ENCODE assay signal across 15 cellular contexts in genomic region chr7:28747854-28748253, GRCh38.
"Had no signal": no experiment of that assay in that cellular context is flagged by ENCODE, and none has a peak within 500 bp of the region (broad histone marks: within the 10 kb centered on the region; RNA-seq: fewer than 3 reads in every experiment).

No MANE protein-coding gene starts in this region.

- H3K27ac Mint-ChIP-seq: activated CD4-positive, alpha-beta T cell treated with anti-CD3 and anti-CD28 coated beads, Interleukin-2, amount 10 ng/mL, durations not matched to agents 7 days and 5 days; activated CD8-positive, alpha-beta T cell treated with anti-CD3 and anti-CD28 coated beads, Interleukin-2, amount 10 ng/mL, durations not matched to agents 7 days and 5 days; activated naive CD4-positive, alpha-beta T cell treated with anti-CD3 and anti-CD28 coated beads, Interleukin-2, amount 10 ng/mL, durations not matched to agents 7 days and 5 days; progenitor cell of endocrine pancreas had no signal

- H3K27ac ChIP-seq: epithelial cell of prostate, foreskin keratinocyte had no signal

- DNase-seq: activated CD4-positive, alpha-beta T cell treated with anti-CD3 and anti-CD28 coated beads, Interleukin-2, amount 10 ng/mL, durations not matched to agents 7 days and 5 days; activated CD8-positive, alpha-beta T cell treated with anti-CD3 and anti-CD28 coated beads, Interleukin-2, amount 10 ng/mL, durations not matched to agents 7 days and 5 days; activated effector memory CD4-positive, alpha-beta T cell treated with Interleukin-2 at 50 U/mL for 16 hours; activated naive CD4-positive, alpha-beta T cell treated with anti-CD3 and anti-CD28 coated beads, Interleukin-2, amount 10 ng/mL, durations not matched to agents 7 days and 5 days; activated T-cell treated with anti-CD3 and anti-CD28 coated beads, Interleukin-2, amount 50 U/mL, for 48 hours; midbrain; stimulated activated naive CD8-positive, alpha-beta T cell treated with anti-CD3 and anti-CD28 coated beads, Interleukin-15, Interleukin-2, amounts not matched to agents 100 U/mL and 50 U/mL, for 24 hours; T1000 had no signal

- H3K27me3 Mint-ChIP-seq: activated naive CD4-positive, alpha-beta T cell treated with anti-CD3 and anti-CD28 coated beads, Interleukin-2, amount 10 ng/mL, durations not matched to agents 7 days and 5 days had no signal

- H3K4me3 ChIP-seq: lung had no signal

- H3K4me1 Mint-ChIP-seq: activated CD4-positive, alpha-beta T cell treated with anti-CD3 and anti-CD28 coated beads, Interleukin-2, amount 10 ng/mL, durations not matched to agents 7 days and 5 days; activated naive CD4-positive, alpha-beta T cell treated with anti-CD3 and anti-CD28 coated beads, Interleukin-2, amount 10 ng/mL, durations not matched to agents 7 days and 5 days had no signal

- ATAC-seq: activated CD4-positive, CD25-positive, alpha-beta regulatory T cell treated with anti-CD3 and anti-CD28 coated beads, Interleukin-2, amount 50 U/mL, for 24 hours; activated CD8-positive, alpha-beta T cell treated with anti-CD3 and anti-CD28 coated beads, Interleukin-2, amount 10 ng/mL, durations not matched to agents 7 days and 5 days; left lobe of liver; stimulated activated naive CD8-positive, alpha-beta T cell treated with anti-CD3 and anti-CD28 coated beads, Interleukin-15, Interleukin-2, amounts not matched to agents 100 U/mL and 50 U/mL, for 24 hours had no signal

- H3K4me3 Mint-ChIP-seq: activated CD4-positive, alpha-beta T cell treated with anti-CD3 and anti-CD28 coated beads, Interleukin-2, amount 10 ng/mL, durations not matched to agents 7 days and 5 days; activated CD8-positive, alpha-beta T cell treated with anti-CD3 and anti-CD28 coated beads, Interleukin-2, amount 10 ng/mL, durations not matched to agents 7 days and 5 days; activated naive CD4-positive, alpha-beta T cell treated with anti-CD3 and anti-CD28 coated beads, Interleukin-2, amount 10 ng/mL, durations not matched to agents 7 days and 5 days; neural crest cell had no signal

- H3K36me3 Mint-ChIP-seq: activated naive CD4-positive, alpha-beta T cell treated with anti-CD3 and anti-CD28 coated beads, Interleukin-2, amount 10 ng/mL, durations not matched to agents 7 days and 5 days had no signal

- H3K9me3 Mint-ChIP-seq: activated CD4-positive, alpha-beta T cell treated with anti-CD3 and anti-CD28 coated beads, Interleukin-2, amount 10 ng/mL, durations not matched to agents 7 days and 5 days; neural crest cell had no signal
